Comparison of ENCODE assay signal across 23 cellular contexts in the genomic region with DNA sequence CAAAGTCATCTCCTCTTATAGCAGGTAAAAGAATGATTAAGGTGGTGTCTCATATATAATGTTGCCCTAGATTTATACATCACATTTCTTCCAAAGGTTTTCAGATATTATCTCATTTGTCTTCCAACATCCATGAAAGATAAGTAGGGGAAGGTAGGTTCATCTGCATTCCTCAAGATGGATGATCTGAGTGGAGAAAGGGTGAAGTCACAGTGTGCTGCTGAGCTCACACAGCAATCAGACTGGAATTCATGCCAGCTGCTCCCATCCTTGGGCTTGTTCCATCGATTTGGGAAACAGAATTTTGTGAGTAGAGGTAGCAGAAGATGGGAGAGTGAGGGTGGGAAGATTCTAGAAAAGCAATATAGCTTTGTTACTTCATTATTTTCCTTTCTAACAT.
"Had no signal": no experiment of that assay in that cellular context is flagged by ENCODE, and none has a peak within 500 bp of the region (broad histone marks: within the 10 kb centered on the region; RNA-seq: fewer than 3 reads in every experiment).

No MANE protein-coding gene starts in this region.

- FAIRE-seq: pancreas had no signal

- H3K27me3 Mint-ChIP-seq: activated naive CD4-positive, alpha-beta T cell treated with anti-CD3 and anti-CD28 coated beads, Interleukin-2, amount 10 ng/mL, durations not matched to agents 7 days and 5 days had no signal

- H3K36me3 Mint-ChIP-seq: WTC11 had no signal

- H3K27me3 ChIP-seq: breast epithelium, esophagus squamous epithelium, gastroesophageal sphincter, neutrophil, pancreas, right atrium auricular region, upper lobe of right lung had no signal

- H3K27ac ChIP-seq: breast epithelium, coronary artery, esophagus squamous epithelium, gastroesophageal sphincter, left ventricle myocardium inferior, neutrophil, pancreas, psoas muscle, right atrium auricular region, upper lobe of right lung had no signal

- H3K4me1 ChIP-seq: breast epithelium, pancreas had no signal

- DNase-seq: activated CD4-positive, alpha-beta T cell treated with anti-CD3 and anti-CD28 coated beads, Interleukin-2, amount 50 U/mL, for 48 hours; activated effector memory CD4-positive, alpha-beta T cell treated with Interleukin-2 at 50 U/mL for 16 hours; activated naive CD4-positive, alpha-beta T cell treated with anti-CD3 and anti-CD28 coated beads, Interleukin-2, amount 10 ng/mL, durations not matched to agents 7 days and 5 days; amniotic stem cell; esophagus squamous epithelium; head of caudate nucleus; hypothalamus; left ventricle myocardium inferior; pancreas; psoas muscle; stimulated activated CD4-positive, alpha-beta T cell treated with anti-CD3 and anti-CD28 coated beads, Interleukin-12 subunit alpha, Interleukin-12 subunit beta, amount 100 ng/mL, for 4 hours; stimulated activated CD4-positive, alpha-beta T cell treated with anti-CD3 and anti-CD28 coated beads, Interleukin-4, amount 100 ng/mL, for 4 hours; stimulated activated naive CD8-positive, alpha-beta T cell treated with anti-CD3 and anti-CD28 coated beads, Interleukin-15, Interleukin-2, amounts not matched to agents 100 U/mL and 50 U/mL, for 24 hours; T1000; upper lobe of right lung had no signal

- H3K9me3 ChIP-seq: breast epithelium, esophagus squamous epithelium, gastroesophageal sphincter, left ventricle myocardium inferior, neutrophil, pancreas, psoas muscle, right atrium auricular region, upper lobe of right lung had no signal

- ATAC-seq: gastroesophageal sphincter; pancreas; psoas muscle; stimulated activated naive CD8-positive, alpha-beta T cell treated with anti-CD3 and anti-CD28 coated beads, Interleukin-15, Interleukin-2, amounts not matched to agents 100 U/mL and 50 U/mL, for 24 hours; upper lobe of right lung; WTC11 had no signal

- H3K4me3 Mint-ChIP-seq: activated naive CD4-positive, alpha-beta T cell treated with anti-CD3 and anti-CD28 coated beads, Interleukin-2, amount 10 ng/mL, durations not matched to agents 7 days and 5 days; mesothelial cell of epicardium; nephron; WTC11 had no signal

- H3K4me3 ChIP-seq: breast epithelium, coronary artery, esophagus squamous epithelium, gastroesophageal sphincter, left ventricle myocardium inferior, pancreas, psoas muscle, right atrium auricular region, upper lobe of right lung had no signal

- H3K36me3 ChIP-seq: breast epithelium, esophagus squamous epithelium, gastroesophageal sphincter, left ventricle myocardium inferior, neutrophil, pancreas, right atrium auricular region, upper lobe of right lung had no signal

- H3K27ac Mint-ChIP-seq: activated naive CD4-positive, alpha-beta T cell treated with anti-CD3 and anti-CD28 coated beads, Interleukin-2, amount 10 ng/mL, durations not matched to agents 7 days and 5 days; nephron; WTC11 had no signal
